ENCODE assay signal across 14 cellular contexts in the genomic region with DNA sequence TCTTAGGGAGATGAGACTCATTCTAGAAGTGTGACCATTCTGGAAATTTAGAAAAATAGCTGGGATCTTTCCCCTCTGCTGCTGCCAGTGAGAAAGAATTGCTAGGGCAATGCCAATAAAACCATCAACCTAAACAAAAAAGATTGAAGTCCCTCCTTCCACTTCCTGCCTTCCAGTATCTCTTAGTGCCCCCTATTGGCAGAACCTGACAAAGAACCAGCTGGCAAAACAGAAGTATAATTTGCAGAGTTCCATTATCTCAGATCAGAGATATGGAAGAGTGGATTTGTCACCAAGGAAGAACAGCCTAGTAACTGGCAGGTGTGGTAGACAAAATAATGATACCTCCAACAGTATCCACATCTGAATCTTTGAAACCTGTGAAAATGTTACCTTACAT. TPM values are rescaled to one million over a fixed set of nuclear protein-coding genes. Genes with fewer than 3 reads are reported as not detected.
DNase-seq lines count a peak whose midpoint lies in the region; ATAC-seq and TF ChIP-seq lines count a peak whose summit lies in the region.
"Had no signal": no experiment of that assay in that cellular context is flagged by ENCODE, and none has a peak within 500 bp of the region (broad histone marks: within the 10 kb centered on the region; RNA-seq: fewer than 3 reads in every experiment).

No MANE protein-coding gene starts in this region.

- H3K4me2 ChIP-seq in Loucy (ENCODE audit: low read depth, low read length, poor library complexity, severe bottlenecking) (no peak overlapping the region), neural cell (ENCODE audit: low read length) (no peak overlapping the region)

- H4K20me1 ChIP-seq in Loucy (ENCODE audit: insufficient read depth, low read length, poor library complexity, severe bottlenecking) (no peaks in the 10 kb centered on the region), neural cell (ENCODE audit: insufficient read depth) (no peaks in the 10 kb centered on the region)

- TF ChIP-seq RAD21 in neural cell (conservative IDR thresholded peaks at IDR 0.05), result no peak

- DNase-seq in DMS 273 (lab: John Stamatoyannopoulos, UW; ENCODE audit: unreplicated experiment) (peak; percentile 21), DMS 273 treated with DMSO at 0.1 percent for 48 hours (lab: John Stamatoyannopoulos, UW) (no peak), dorsolateral prefrontal cortex (no peak), transverse colon (no peak), NCI-H187 treated with DMSO at 0.1 percent for 48 hours (lab: John Stamatoyannopoulos, UW) (no peak)
- DNase-seq: 8988T; activated CD4-positive, alpha-beta T cell treated with anti-CD3 and anti-CD28 coated beads, Interleukin-2, amount 50 U/mL, for 4 hours; midbrain; NCI-H2107; spleen had no signal

- no peak for ATAC-seq in HG03095 (IDR thresholded peaks at IDR 0.05; ENCODE audit: unreplicated experiment)
- ATAC-seq: stimulated activated effector memory CD8-positive, alpha-beta T cell treated with anti-CD3 and anti-CD28 coated beads, Interleukin-12 subunit alpha, Interleukin-12 subunit beta, amount 100 ng/mL, for 72 hours had no signal

- H3K4me3 ChIP-seq in Loucy (ENCODE audit: low read length, poor library complexity, severe bottlenecking) (no peak overlapping the region), dorsolateral prefrontal cortex (no peak overlapping the region), neural cell (ENCODE audit: low read length) (no peak overlapping the region), transverse colon (no peak overlapping the region)
- H3K4me3 ChIP-seq: spleen had no signal

- H3K4me1 ChIP-seq in Loucy (ENCODE audit: insufficient read depth, low read length, poor library complexity, severe bottlenecking) (no peaks in the 10 kb centered on the region), transverse colon (no peaks in the 10 kb centered on the region)
- H3K4me1 ChIP-seq: spleen had no signal

- H3K9me2 ChIP-seq in Loucy (replicated peaks; ENCODE audit: low read depth, low read length), result no peaks in the 10 kb centered on the region
- no peaks in the 10 kb centered on the region for H3K9me2 ChIP-seq in neural cell (ENCODE audit: insufficient read depth, low read length)

- H3K9ac ChIP-seq in Loucy (ENCODE audit: low read depth, low read length, poor library complexity, severe bottlenecking) (no peak overlapping the region), neural cell (ENCODE audit: low read length) (no peak overlapping the region)

- TF ChIP-seq EP300 in neural cell (conservative IDR thresholded peaks at IDR 0.05; ENCODE audit: poor library complexity, severe bottlenecking) (no peak), transverse colon (IDR thresholded peaks at IDR 0.05; ENCODE audit: low read depth) (no peak)

- H3K27me3 ChIP-seq in Loucy (ENCODE audit: insufficient read depth, low read length, poor library complexity, severe bottlenecking) (no peaks in the 10 kb centered on the region), dorsolateral prefrontal cortex (peaks cover 0 to 3% (median 0%) of the 10 kb centered on the region in 45 donors), neural cell (ENCODE audit: insufficient read depth, low read depth, low read length) (no peaks in the 10 kb centered on the region), transverse colon (no peaks in the 10 kb centered on the region)
- H3K27me3 ChIP-seq: spleen had no signal

- no peak overlapping the region for H3K27ac ChIP-seq in dorsolateral prefrontal cortex
- H3K27ac ChIP-seq in neural cell (ENCODE audit: low read length), result no peak overlapping the region
- H3K27ac ChIP-seq in transverse colon, result no peak overlapping the region
- H3K27ac ChIP-seq: spleen had no signal

- in situ Hi-C loops in transverse colon (cut with MboI; ENCODE audit: low pct_ligation_motif_present in 1 of 4, low pct_unique_long_range_greater_than_20kb in 1 of 4, low sequenced_read_pairs in 3 of 4), result no loop called here

- peak; percentile 60 for TF ChIP-seq CTCF in Loucy (conservative IDR thresholded peaks at IDR 0.05; ENCODE audit: low read length)
- TF ChIP-seq CTCF in dorsolateral prefrontal cortex (IDR thresholded peaks at IDR 0.05 in 54 of 56, conservative IDR thresholded peaks at IDR 0.05 in 2 of 56; ENCODE audit: low read depth in 1 of 56, partially characterized antibody in 56 of 56), result peak in 35 of 56 donors; percentile 8 to 38 (median 24)
- TF ChIP-seq CTCF in neural cell (IDR thresholded peaks at IDR 0.05; ENCODE audit: poor library complexity, severe bottlenecking), result peak; percentile 22
- no peak for TF ChIP-seq CTCF in transverse colon (IDR thresholded peaks at IDR 0.05)

- intact Hi-C loops in dorsolateral prefrontal cortex (cut with DNase I) (loop anchor here in 1 of 2 donors (5.0 kb wide), 1 partner anchor 252 kb away; no protein-coding TSS in a partner anchor), transverse colon (cut with DNase I; ENCODE audit: low total_unique reads) (no loop called here)

- no peaks in the 10 kb centered on the region for H3F3A ChIP-seq in Loucy (ENCODE audit: low read depth)
- no peaks in the 10 kb centered on the region for H3F3A ChIP-seq in neural cell (ENCODE audit: insufficient read depth, low read length, poor library complexity, severe bottlenecking)

- no peaks in the 10 kb centered on the region for H3K9me3 ChIP-seq in Loucy (ENCODE audit: insufficient read depth, low read depth, low read length)
- no peaks in the 10 kb centered on the region for H3K9me3 ChIP-seq in neural cell (ENCODE audit: low read length)
- H3K9me3 ChIP-seq in transverse colon, result no peaks in the 10 kb centered on the region

- no peak overlapping the region for H2AFZ ChIP-seq in Loucy (ENCODE audit: low read length)
- no peak overlapping the region for H2AFZ ChIP-seq in neural cell (ENCODE audit: low read depth, low read length)

- H3K36me3 ChIP-seq in Loucy (ENCODE audit: insufficient read depth, low read length), result no peaks in the 10 kb centered on the region
- no peaks in the 10 kb centered on the region for H3K36me3 ChIP-seq in neural cell (ENCODE audit: insufficient read depth, low read length)
- no peaks in the 10 kb centered on the region for H3K36me3 ChIP-seq in transverse colon
- H3K36me3 ChIP-seq: spleen had no signal

- no peak for TF ChIP-seq POLR2A in transverse colon (IDR thresholded peaks at IDR 0.05)

- H3K79me2 ChIP-seq in Loucy (ENCODE audit: insufficient read depth, low read length), result no peaks in the 10 kb centered on the region
- H3K79me2 ChIP-seq in neural cell (replicated peaks; ENCODE audit: insufficient read depth, low read length), result no peaks in the 10 kb centered on the region

TF ChIP-seq in neural cell, 6 proteins besides CTCF, POLR2A, EP300 and RAD21:
- TF ChIP-seq SMC3 (conservative IDR thresholded peaks at IDR 0.05; ENCODE audit: poor library complexity) (no peak), POLR2AphosphoS5 (IDR thresholded peaks at IDR 0.05) (no peak), TAF1 (IDR thresholded peaks at IDR 0.05; ENCODE audit: low read depth) (no peak), EZH2 (IDR thresholded peaks at IDR 0.05; ENCODE audit: borderline replicate concordance, insufficient read depth, low read length, poor library complexity, severe bottlenecking) (no peak), MXI1 (conservative IDR thresholded peaks at IDR 0.05; ENCODE audit: poor library complexity, severe bottlenecking) (no peak)
- TF ChIP-seq, protein P1, sequence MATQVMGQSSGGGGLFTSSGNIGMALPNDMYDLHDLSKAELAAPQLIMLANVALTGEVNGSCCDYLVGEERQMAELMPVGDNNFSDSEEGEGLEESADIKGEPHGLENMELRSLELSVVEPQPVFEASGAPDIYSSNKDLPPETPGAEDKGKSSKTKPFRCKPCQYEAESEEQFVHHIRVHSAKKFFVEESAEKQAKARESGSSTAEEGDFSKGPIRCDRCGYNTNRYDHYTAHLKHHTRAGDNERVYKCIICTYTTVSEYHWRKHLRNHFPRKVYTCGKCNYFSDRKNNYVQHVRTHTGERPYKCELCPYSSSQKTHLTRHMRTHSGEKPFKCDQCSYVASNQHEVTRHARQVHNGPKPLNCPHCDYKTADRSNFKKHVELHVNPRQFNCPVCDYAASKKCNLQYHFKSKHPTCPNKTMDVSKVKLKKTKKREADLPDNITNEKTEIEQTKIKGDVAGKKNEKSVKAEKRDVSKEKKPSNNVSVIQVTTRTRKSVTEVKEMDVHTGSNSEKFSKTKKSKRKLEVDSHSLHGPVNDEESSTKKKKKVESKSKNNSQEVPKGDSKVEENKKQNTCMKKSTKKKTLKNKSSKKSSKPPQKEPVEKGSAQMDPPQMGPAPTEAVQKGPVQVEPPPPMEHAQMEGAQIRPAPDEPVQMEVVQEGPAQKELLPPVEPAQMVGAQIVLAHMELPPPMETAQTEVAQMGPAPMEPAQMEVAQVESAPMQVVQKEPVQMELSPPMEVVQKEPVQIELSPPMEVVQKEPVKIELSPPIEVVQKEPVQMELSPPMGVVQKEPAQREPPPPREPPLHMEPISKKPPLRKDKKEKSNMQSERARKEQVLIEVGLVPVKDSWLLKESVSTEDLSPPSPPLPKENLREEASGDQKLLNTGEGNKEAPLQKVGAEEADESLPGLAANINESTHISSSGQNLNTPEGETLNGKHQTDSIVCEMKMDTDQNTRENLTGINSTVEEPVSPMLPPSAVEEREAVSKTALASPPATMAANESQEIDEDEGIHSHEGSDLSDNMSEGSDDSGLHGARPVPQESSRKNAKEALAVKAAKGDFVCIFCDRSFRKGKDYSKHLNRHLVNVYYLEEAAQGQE (IDR thresholded peaks at IDR 0.05; ENCODE audit: borderline replicate concordance), result no peak

RNA-seq across cellular contexts. Expression of a gene that starts 13.8 kb away (rescaled TPM):
- total RNA-seq in dorsolateral prefrontal cortex (10 to 100 TPM in 101 of 120 experiments, 1 to 10 TPM in 19; 4.2 to 23.3 (median 13.9) TPM), transverse colon (1 to 10 TPM in 1 of 4 donors, under 1 TPM in 2, not detected in 1; 0.64 to 1.9 (median 0.68) TPM)
- 3.9 and 6.6 TPM in 2 replicates for polyA plus RNA-seq in neural cell
- 10.5 and 11.7 TPM in 2 replicates for polyA minus RNA-seq in neural cell

Comparison
In these comparisons a context has a peak if more than half of its experiments do, and no peak if none do; other contexts are left out.
1. CTCF ChIP-seq: peak in Loucy (single experiment), dorsolateral prefrontal cortex (35 of 56) and neural cell (single experiment); none in transverse colon (0 of 5).